ENCODE assay signal across 20 cellular contexts in the genomic region with DNA sequence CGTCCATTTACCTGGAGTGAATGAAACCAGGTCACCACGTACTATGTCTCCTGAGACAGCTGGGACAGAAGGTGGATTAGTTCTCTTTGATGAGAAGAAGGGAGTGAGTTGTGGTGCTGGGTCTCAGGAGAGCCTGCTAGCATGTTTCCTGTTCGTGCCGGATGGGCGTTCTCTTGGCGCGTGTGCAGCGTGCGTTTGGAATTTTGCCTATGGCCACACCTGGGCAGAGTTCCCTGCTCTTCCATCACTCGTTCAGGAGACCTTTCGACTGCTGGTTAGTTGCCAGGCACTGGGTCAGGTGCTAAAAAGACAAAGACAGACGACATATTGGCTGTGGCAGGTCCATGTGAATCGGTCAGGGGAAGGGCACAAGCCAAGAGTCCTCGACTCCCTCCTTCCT.
"Had no signal": no experiment of that assay in that cellular context is flagged by ENCODE, and none has a peak within 500 bp of the region (broad histone marks: within the 10 kb centered on the region; RNA-seq: fewer than 3 reads in every experiment).

No MANE protein-coding gene starts in this region.

- H3K4me3 Mint-ChIP-seq: activated CD4-positive, alpha-beta memory T cell treated with anti-CD3 and anti-CD28 coated beads, Interleukin-2, amount 10 ng/mL, durations not matched to agents 7 days and 5 days; activated CD4-positive, alpha-beta T cell treated with anti-CD3 and anti-CD28 coated beads for 36 hours; activated naive CD4-positive, alpha-beta T cell treated with anti-CD3 and anti-CD28 coated beads, Interleukin-2, amount 50 U/mL, for 24 hours; activated T-cell treated with anti-CD3 and anti-CD28 coated beads, Interleukin-2, amount 50 U/mL, for 4 hours; natural killer cell; WTC11 had no signal

- H3K27ac Mint-ChIP-seq: activated CD4-positive, alpha-beta memory T cell treated with anti-CD3 and anti-CD28 coated beads, Interleukin-2, amount 10 ng/mL, durations not matched to agents 7 days and 5 days; activated CD4-positive, alpha-beta T cell treated with anti-CD3 and anti-CD28 coated beads for 36 hours; activated naive CD4-positive, alpha-beta T cell treated with anti-CD3 and anti-CD28 coated beads, Interleukin-2, amount 50 U/mL, for 24 hours; natural killer cell had no signal

- H3K4me3 ChIP-seq: ascending aorta, breast epithelium, esophagus muscularis mucosa, gastroesophageal sphincter, heart left ventricle, tibial artery, uterus had no signal

- H3K9me3 ChIP-seq: ascending aorta, breast epithelium, esophagus muscularis mucosa, gastroesophageal sphincter, heart left ventricle, tibial artery, uterus had no signal

- H3K27me3 Mint-ChIP-seq: activated CD4-positive, alpha-beta memory T cell treated with anti-CD3 and anti-CD28 coated beads, Interleukin-2, amount 10 ng/mL, durations not matched to agents 7 days and 5 days; activated CD4-positive, alpha-beta T cell treated with anti-CD3 and anti-CD28 coated beads for 36 hours; activated naive CD4-positive, alpha-beta T cell treated with anti-CD3 and anti-CD28 coated beads, Interleukin-2, amount 50 U/mL, for 24 hours had no signal

- H3K9me3 Mint-ChIP-seq: activated CD4-positive, alpha-beta memory T cell treated with anti-CD3 and anti-CD28 coated beads, Interleukin-2, amount 10 ng/mL, durations not matched to agents 7 days and 5 days; activated naive CD4-positive, alpha-beta T cell treated with anti-CD3 and anti-CD28 coated beads, Interleukin-2, amount 50 U/mL, for 24 hours; activated T-cell treated with anti-CD3 and anti-CD28 coated beads, Interleukin-2, amount 50 U/mL, for 4 hours; natural killer cell; WTC11 had no signal

- H3K4me1 ChIP-seq: ascending aorta, breast epithelium, esophagus muscularis mucosa, gastroesophageal sphincter, heart left ventricle, tibial artery, uterus had no signal

- H3K27me3 ChIP-seq: ascending aorta, breast epithelium, esophagus muscularis mucosa, gastroesophageal sphincter, heart left ventricle, tibial artery, uterus had no signal

- H3K27ac ChIP-seq: ascending aorta, breast epithelium, esophagus muscularis mucosa, gastroesophageal sphincter, heart left ventricle, tibial artery, uterus had no signal

- H3K36me3 ChIP-seq: uterus had no signal

- H3K4me1 Mint-ChIP-seq: activated CD4-positive, alpha-beta memory T cell treated with anti-CD3 and anti-CD28 coated beads, Interleukin-2, amount 10 ng/mL, durations not matched to agents 7 days and 5 days; activated CD4-positive, alpha-beta T cell treated with anti-CD3 and anti-CD28 coated beads for 36 hours; activated naive CD4-positive, alpha-beta T cell treated with anti-CD3 and anti-CD28 coated beads, Interleukin-2, amount 50 U/mL, for 24 hours; natural killer cell; WTC11 had no signal

- DNase-seq: activated CD4-positive, alpha-beta memory T cell treated with anti-CD3 and anti-CD28 coated beads, Interleukin-2, amount 10 ng/mL, durations not matched to agents 7 days and 5 days; activated CD4-positive, alpha-beta T cell treated with anti-CD3 and anti-CD28 coated beads for 36 hours; activated gamma-delta T cell; activated T-cell treated with anti-CD3 and anti-CD28 coated beads, Interleukin-2, amount 50 U/mL, for 4 hours; cerebellar nuclear complex; effector CD8-positive, alpha-beta T cell; mesenchymal stem cell; natural killer cell; stimulated activated CD4-positive, alpha-beta T cell treated with anti-CD3 and anti-CD28 coated beads, Interleukin-12 subunit alpha, Interleukin-12 subunit beta, amount 100 ng/mL, for 4 hours; stimulated activated CD4-positive, alpha-beta T cell treated with anti-CD3 and anti-CD28 coated beads, Interleukin-2, amount 100 ng/mL, for 24 hours; stimulated activated naive CD8-positive, alpha-beta T cell treated with anti-CD3 and anti-CD28 coated beads, Interleukin-15, Interleukin-2, amounts not matched to agents 100 U/mL and 50 U/mL, for 24 hours; tibial artery; uterus had no signal
